Comparison of ENCODE assay signal across 7 cellular contexts in genomic region chr22:31503565-31503964, GRCh38. TPM values are rescaled to one million over a fixed set of nuclear protein-coding genes. Genes with fewer than 3 reads are reported as not detected.
A peak's percentile ranks its signal among the peaks of the same experiment; 100 is the strongest.
DNase-seq lines count a peak whose midpoint lies in the region; ATAC-seq and TF ChIP-seq lines count a peak whose summit lies in the region.
"Not testable (repeated sequence)": the region's sequence is repeated elsewhere in the genome, so short reads cannot be mapped to it uniquely, and the experiment has no call there.

No MANE protein-coding gene starts in this region.

- not testable (repeated sequence) for H3K9me3 ChIP-seq in gastrocnemius medialis

- H3K27ac Mint-ChIP-seq in activated CD8-positive, alpha-beta T cell treated with anti-CD3 and anti-CD28 coated beads for 36 hours: peak overlapping the region; percentile 53
- H3K27ac Mint-ChIP-seq in activated naive CD4-positive, alpha-beta T cell treated with anti-CD3 and anti-CD28 coated beads, Interleukin-2, amount 50 U/mL, for 24 hours: peak overlapping the region; percentile 65
- H3K27ac Mint-ChIP-seq in memory B cell: peak overlapping the region; percentile 45

- not testable (repeated sequence) for H3K4me3 Mint-ChIP-seq in activated CD8-positive, alpha-beta T cell treated with anti-CD3 and anti-CD28 coated beads for 36 hours; activated naive CD4-positive, alpha-beta T cell treated with anti-CD3 and anti-CD28 coated beads, Interleukin-2, amount 50 U/mL, for 24 hours; memory B cell

- H3K36me3 ChIP-seq in gastrocnemius medialis: not testable (repeated sequence)

- DNase-seq in NCI-H2196 (lab: John Stamatoyannopoulos, UW; ENCODE audit: unreplicated experiment): peak; percentile 29
- not testable (repeated sequence) for DNase-seq in activated CD8-positive, alpha-beta T cell treated with anti-CD3 and anti-CD28 coated beads for 36 hours; memory B cell (ENCODE audit: low spot score in 2 of 2)
- DNase-seq in gastrocnemius medialis: peak; percentile 9 to 48

- H3K9me3 Mint-ChIP-seq in activated CD8-positive, alpha-beta T cell treated with anti-CD3 and anti-CD28 coated beads for 36 hours; activated naive CD4-positive, alpha-beta T cell treated with anti-CD3 and anti-CD28 coated beads, Interleukin-2, amount 50 U/mL, for 24 hours; memory B cell: not testable (repeated sequence)

- H3K4me1 ChIP-seq in gastrocnemius medialis: not testable (repeated sequence)

- POLR2A ChIA-PET in activated CD8-positive, alpha-beta T cell treated with anti-CD3 and anti-CD28 coated beads for 36 hours (lab: Charles Lee): not testable (repeated sequence)

- CTCF ChIA-PET in activated CD8-positive, alpha-beta T cell treated with anti-CD3 and anti-CD28 coated beads for 36 hours (lab: Charles Lee): not testable (repeated sequence)

- H3K4me1 Mint-ChIP-seq in activated CD8-positive, alpha-beta T cell treated with anti-CD3 and anti-CD28 coated beads for 36 hours (ENCODE audit: low read depth): peaks cover 74% of the 10 kb centered on the region
- peaks cover 73% of the 10 kb centered on the region for H3K4me1 Mint-ChIP-seq in activated naive CD4-positive, alpha-beta T cell treated with anti-CD3 and anti-CD28 coated beads, Interleukin-2, amount 50 U/mL, for 24 hours
- not testable (repeated sequence) for H3K4me1 Mint-ChIP-seq in memory B cell

- intact Hi-C loops in activated CD8-positive, alpha-beta T cell treated with anti-CD3 and anti-CD28 coated beads for 36 hours (cut with micrococcal nuclease); gastrocnemius medialis (cut with DNase I; ENCODE audit: low total_unique reads): not testable (repeated sequence)

- in situ Hi-C loops in gastrocnemius medialis (cut with MboI; ENCODE audit: low sequenced_read_pairs in 4 of 4): not testable (repeated sequence)

- TF ChIP-seq POLR2A in gastrocnemius medialis (IDR thresholded peaks at IDR 0.05): not testable (repeated sequence)

- H3K27me3 Mint-ChIP-seq in activated CD8-positive, alpha-beta T cell treated with anti-CD3 and anti-CD28 coated beads for 36 hours; activated naive CD4-positive, alpha-beta T cell treated with anti-CD3 and anti-CD28 coated beads, Interleukin-2, amount 50 U/mL, for 24 hours; memory B cell: not testable (repeated sequence)

- not testable (repeated sequence) for TF ChIP-seq RAD21 in Ishikawa (IDR thresholded peaks at IDR 0.05; ENCODE audit: low read depth)

- H3K27ac ChIP-seq in C4-2B (peak overlapping the region; percentile 60), gastrocnemius medialis (peak overlapping the region in 1 of 4 donors; percentile 42)

- ATAC-seq in activated CD8-positive, alpha-beta T cell treated with anti-CD3 and anti-CD28 coated beads for 36 hours; memory B cell (ENCODE audit: low read depth): not testable (repeated sequence)
- peak; percentile 80 to 81 for ATAC-seq in gastrocnemius medialis

- TF ChIP-seq CTCF in C4-2B (conservative IDR thresholded peaks at IDR 0.05); activated CD8-positive, alpha-beta T cell treated with anti-CD3 and anti-CD28 coated beads for 36 hours (IDR thresholded peaks at IDR 0.05); gastrocnemius medialis (IDR thresholded peaks at IDR 0.05 in 4 of 5, conservative IDR thresholded peaks at IDR 0.05 in 1 of 5): not testable (repeated sequence)

- not testable (repeated sequence) for TF ChIP-seq EP300 in Ishikawa (IDR thresholded peaks at IDR 0.05; ENCODE audit: borderline replicate concordance)

- not testable (repeated sequence) for H3K27me3 ChIP-seq in gastrocnemius medialis

- peaks cover 65% of the 10 kb centered on the region for H3K36me3 Mint-ChIP-seq in activated CD8-positive, alpha-beta T cell treated with anti-CD3 and anti-CD28 coated beads for 36 hours (ENCODE audit: low read depth)
- H3K36me3 Mint-ChIP-seq in activated naive CD4-positive, alpha-beta T cell treated with anti-CD3 and anti-CD28 coated beads, Interleukin-2, amount 50 U/mL, for 24 hours: peaks cover 14% of the 10 kb centered on the region
- peaks cover 15% of the 10 kb centered on the region for H3K36me3 Mint-ChIP-seq in memory B cell

- not testable (repeated sequence) for H3K4me3 ChIP-seq in gastrocnemius medialis

TF ChIP-seq in Ishikawa, 13 proteins besides CTCF, POLR2A, EP300 and RAD21:
- TF ChIP-seq NFIC (IDR thresholded peaks at IDR 0.05): peak; percentile 34; the same call in 1 of the 2 replicates

RNA-seq across cellular contexts. Expression of gene SFI1, which starts 7.2 kb away (rescaled TPM):
- total RNA-seq in activated CD8-positive, alpha-beta T cell treated with anti-CD3 and anti-CD28 coated beads for 36 hours: 100 to 1,000 TPM; 273 to 274 TPM
- total RNA-seq in gastrocnemius medialis: 10 to 100 TPM in 1 of 4 donors, 1 to 10 TPM in 3; 1.1 to 12.6 (median 2.7) TPM

RNA-seq across cellular contexts. Expression of gene EIF4ENIF1, which starts 13.9 kb away (rescaled TPM):
- total RNA-seq in activated CD8-positive, alpha-beta T cell treated with anti-CD3 and anti-CD28 coated beads for 36 hours: 10 to 100 TPM; 50.3 to 50.5 TPM
- 10 to 100 TPM; 10.1 to 19.6 (median 15.1) TPM for total RNA-seq in gastrocnemius medialis

Comparison
In these comparisons a context has a peak if more than half of its experiments do, and no peak if none do; other contexts are left out.
1. RNA of gene SFI1, which starts 7.2 kb away (total RNA-seq): 273 to 274 TPM in activated CD8-positive, alpha-beta T cell treated with anti-CD3 and anti-CD28 coated beads for 36 hours; 1.1 to 12.6 TPM in gastrocnemius medialis; every median in the first group is over 10 times any median in the second.
2. Peak in every context shown above with its lines, with median percentiles within 50 percentile points of each other: H3K27ac Mint-ChIP-seq.